1 cellular context compared by ENCODE assay signal in the genomic region with DNA sequence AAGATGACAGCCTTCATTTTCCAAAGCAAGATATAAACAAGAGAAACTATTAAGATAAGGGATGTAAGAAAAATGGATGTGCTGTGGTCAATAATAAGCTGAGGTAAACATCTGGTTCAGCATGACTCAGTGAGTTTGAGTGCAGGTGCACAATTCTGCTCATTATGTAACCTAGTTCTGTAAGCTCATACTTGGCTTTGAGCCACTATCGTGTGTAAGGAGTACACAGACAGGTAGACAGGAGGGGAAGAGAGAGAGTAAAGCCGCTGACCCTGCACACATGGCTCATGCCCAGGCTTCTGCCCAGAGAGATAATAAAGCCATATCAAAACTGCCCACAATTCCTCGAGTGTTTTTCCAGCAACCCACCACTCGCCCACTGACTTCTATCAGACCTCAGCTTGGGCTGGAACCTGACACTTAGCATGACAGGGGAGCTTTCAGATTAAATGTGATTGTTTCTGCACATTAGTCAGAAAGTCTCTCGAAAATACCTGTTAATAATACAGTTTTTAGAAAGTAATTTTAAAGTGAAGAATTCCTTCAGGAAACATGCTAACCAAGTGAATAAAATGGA.
TF ChIP-seq lines count a peak whose summit lies in the region.

No MANE protein-coding gene starts in this region.

TF ChIP-seq in liver, 16 proteins besides CTCF, POLR2A, EP300 and RAD21 (continued from another document):
- TF ChIP-seq, protein P1, sequence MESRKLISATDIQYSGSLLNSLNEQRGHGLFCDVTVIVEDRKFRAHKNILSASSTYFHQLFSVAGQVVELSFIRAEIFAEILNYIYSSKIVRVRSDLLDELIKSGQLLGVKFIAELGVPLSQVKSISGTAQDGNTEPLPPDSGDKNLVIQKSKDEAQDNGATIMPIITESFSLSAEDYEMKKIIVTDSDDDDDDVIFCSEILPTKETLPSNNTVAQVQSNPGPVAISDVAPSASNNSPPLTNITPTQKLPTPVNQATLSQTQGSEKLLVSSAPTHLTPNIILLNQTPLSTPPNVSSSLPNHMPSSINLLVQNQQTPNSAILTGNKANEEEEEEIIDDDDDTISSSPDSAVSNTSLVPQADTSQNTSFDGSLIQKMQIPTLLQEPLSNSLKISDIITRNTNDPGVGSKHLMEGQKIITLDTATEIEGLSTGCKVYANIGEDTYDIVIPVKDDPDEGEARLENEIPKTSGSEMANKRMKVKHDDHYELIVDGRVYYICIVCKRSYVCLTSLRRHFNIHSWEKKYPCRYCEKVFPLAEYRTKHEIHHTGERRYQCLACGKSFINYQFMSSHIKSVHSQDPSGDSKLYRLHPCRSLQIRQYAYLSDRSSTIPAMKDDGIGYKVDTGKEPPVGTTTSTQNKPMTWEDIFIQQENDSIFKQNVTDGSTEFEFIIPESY (IDR thresholded peaks at IDR 0.05): no peak
- TF ChIP-seq EGR1 (IDR thresholded peaks at IDR 0.05; ENCODE audit: low read depth in 2 of 2): no peak
- no peak for TF ChIP-seq FOXA1 (IDR thresholded peaks at IDR 0.05)
- TF ChIP-seq SP1 (IDR thresholded peaks at IDR 0.05): no peak
- TF ChIP-seq JUND (IDR thresholded peaks at IDR 0.05): no peak
